ENCODE assay signal across 1 cellular context in the genomic region with DNA sequence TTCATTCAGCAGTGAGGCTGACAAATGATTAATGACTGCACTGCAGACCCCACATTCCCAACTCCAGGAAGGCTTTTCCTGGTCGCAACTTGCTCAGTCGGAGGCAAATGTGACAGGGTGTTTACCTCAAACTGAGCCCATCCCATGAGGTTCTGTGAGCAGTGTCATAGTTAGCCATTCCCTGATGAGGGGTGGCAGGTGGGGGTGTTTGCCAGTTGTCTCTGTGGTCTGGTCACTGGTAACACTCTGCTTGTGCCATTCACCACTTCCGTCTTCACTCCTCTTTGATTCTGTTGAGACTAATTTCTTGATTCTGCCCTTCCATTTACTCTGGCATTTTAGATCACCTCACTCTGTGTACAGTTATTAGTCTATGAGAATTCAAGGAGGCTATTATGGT.
TF ChIP-seq lines count a peak whose summit lies in the region.

No MANE protein-coding gene starts in this region.

TF ChIP-seq in H1, 55 proteins besides CTCF, POLR2A, EP300 and RAD21:
- TF ChIP-seq CREB1 (IDR thresholded peaks at IDR 0.05) (no peak), SAP30 (IDR thresholded peaks at IDR 0.05; ENCODE audit: insufficient read depth, insufficient replicate concordance, low read length) (no peak), JUND (IDR thresholded peaks at IDR 0.05; ENCODE audit: low read length) (no peak), CEBPB (IDR thresholded peaks at IDR 0.05; ENCODE audit: low read depth, low read length) (no peak), SIRT6 (IDR thresholded peaks at IDR 0.05; ENCODE audit: low read length) (no peak), KDM4A (IDR thresholded peaks at IDR 0.05; ENCODE audit: low read depth, low read length, severe bottlenecking) (no peak), SUZ12 (IDR thresholded peaks at IDR 0.05; ENCODE audit: low read length) (no peak)
